Comparison of ENCODE assay signal across 1 cellular context in genomic region chr2:137857871-137858270, GRCh38.
TF ChIP-seq lines count a peak whose summit lies in the region.

No MANE protein-coding gene starts in this region.

TF ChIP-seq in HepG2, 621 proteins besides CTCF, POLR2A, EP300 and RAD21 (continued from another document):
- TF ChIP-seq HNF1A (IDR thresholded peaks at IDR 0.05; ENCODE audit: low read depth) = no peak
- no peak for TF ChIP-seq HNF1A (CRISPR knock-in tag; IDR thresholded peaks at IDR 0.05; ENCODE audit: borderline replicate concordance)
- TF ChIP-seq BCL3 (CRISPR knock-in tag; IDR thresholded peaks at IDR 0.05) = no peak
- TF ChIP-seq PBX3 (CRISPR knock-in tag; IDR thresholded peaks at IDR 0.05; ENCODE audit: borderline replicate concordance) = no peak
- TF ChIP-seq ZNF343 (CRISPR knock-in tag; IDR thresholded peaks at IDR 0.05) = no peak
- no peak for TF ChIP-seq SALL1 (CRISPR knock-in tag; IDR thresholded peaks at IDR 0.05)
- TF ChIP-seq ZNF224 (CRISPR knock-in tag; IDR thresholded peaks at IDR 0.05) = no peak
TF ChIP-seq in HepG2: peak in this region for 0.
